ENCODE assay signal across 22 cellular contexts in genomic region chr12:19015285-19015684, GRCh38.
A peak's percentile ranks its signal among the peaks of the same experiment; 100 is the strongest.
DNase-seq lines count a peak whose midpoint lies in the region; ATAC-seq and TF ChIP-seq lines count a peak whose summit lies in the region.
"Had no signal": no experiment of that assay in that cellular context is flagged by ENCODE, and none has a peak within 500 bp of the region (broad histone marks: within the 10 kb centered on the region; RNA-seq: fewer than 3 reads in every experiment).

No MANE protein-coding gene starts in this region.

- H3K9me3 Mint-ChIP-seq in WTC11 = peaks cover 3% of the 10 kb centered on the region; the same call in 1 of the 2 replicates
- H3K9me3 Mint-ChIP-seq: CD4-positive, alpha-beta T cell; CD8-positive, alpha-beta memory T cell; HFFc6 had no signal

- H3K27me3 ChIP-seq in right atrium auricular region (no peaks in the 10 kb centered on the region), left lung (no peaks in the 10 kb centered on the region), hepatocyte (no peaks in the 10 kb centered on the region)
- H3K27me3 ChIP-seq: BE2C; BLaER1 treated with 17β-estradiol and CSF1 and Interleukin-3, amounts not matched to agents 10 nM and 100 nM had no signal

- no peaks in the 10 kb centered on the region for H3K79me2 ChIP-seq in hepatocyte

- intact Hi-C loops in Right ventricle myocardium superior (cut with DNase I) = no loop called here
- intact Hi-C loops in left lung (cut with DNase I) = no loop called here

- WGBS in hepatocyte (ENCODE audit: low lambda C conversion rate, missing lambda C conversion rate) = 74% methylated on average over 5 of the region's 5 CpGs

- H3K4me1 Mint-ChIP-seq in WTC11 = peaks cover 31% of the 10 kb centered on the region
- H3K4me1 Mint-ChIP-seq: CD14-positive monocyte; CD8-positive, alpha-beta memory T cell had no signal

- POLR2A ChIA-PET in WTC11 (lab: Charles Lee) = no interaction called here

- ATAC-seq in Right ventricle myocardium superior (ENCODE audit: poor library complexity) = peak; percentile 59
- ATAC-seq in WTC11 = peak; percentile 36; the same call in 1 of the 2 replicates
- peak; percentile 65 for ATAC-seq in left lung
- no peak for ATAC-seq in GM18498 (IDR thresholded peaks at IDR 0.05; ENCODE audit: unreplicated experiment)
- ATAC-seq: A549 had no signal

- TF ChIP-seq CTCF in right atrium auricular region (IDR thresholded peaks at IDR 0.05) (no peak), WTC11 (IDR thresholded peaks at IDR 0.05) (no peak), left lung (IDR thresholded peaks at IDR 0.05) (no peak), hepatocyte (IDR thresholded peaks at IDR 0.05; ENCODE audit: poor library complexity) (no peak)

- H3K36me3 Mint-ChIP-seq in WTC11 = no peaks in the 10 kb centered on the region
- H3K36me3 Mint-ChIP-seq: CD14-positive monocyte; CD8-positive, alpha-beta memory T cell had no signal

- no peak overlapping the region for H2AFZ ChIP-seq in hepatocyte
- H2AFZ ChIP-seq: GM23248 had no signal

- DNase-seq in Right ventricle myocardium superior (no peak), right atrium auricular region (ENCODE audit: low spot score) (no peak), WTC11 (ENCODE audit: low spot score) (no peak), left lung (no peak), hepatocyte (ENCODE audit: low spot score) (no peak), NCI-H2107 treated with DMSO at 0.1 percent for 48 hours (lab: John Stamatoyannopoulos, UW; ENCODE audit: unreplicated experiment) (no peak)
- DNase-seq: 8988T; ACHN; AML-193; BE2C; CD4-positive, alpha-beta T cell; CD8-positive, alpha-beta memory T cell; DMS 273 treated with DMSO at 0.1 percent for 48 hours; DMS79; GF-D8; GM23248; HFFc6 had no signal

- no peaks in the 10 kb centered on the region for H3K36me3 ChIP-seq in right atrium auricular region
- H3K36me3 ChIP-seq in left lung = no peaks in the 10 kb centered on the region
- H3K36me3 ChIP-seq in hepatocyte (replicated peaks; ENCODE audit: insufficient read depth, low read depth) = no peaks in the 10 kb centered on the region
- H3K36me3 ChIP-seq: BE2C; BLaER1 treated with 17β-estradiol and CSF1 and Interleukin-3, amounts not matched to agents 10 nM and 100 nM; HAP-1 had no signal

- H4K20me1 ChIP-seq in hepatocyte (ENCODE audit: insufficient read depth, poor library complexity, severe bottlenecking) = no peaks in the 10 kb centered on the region
- H4K20me1 ChIP-seq: BLaER1 treated with 17β-estradiol and CSF1 and Interleukin-3, amounts not matched to agents 10 nM and 100 nM had no signal

- H3K4me3 Mint-ChIP-seq in WTC11 = no peak overlapping the region
- H3K4me3 Mint-ChIP-seq: CD14-positive monocyte; CD4-positive, alpha-beta T cell; CD8-positive, alpha-beta memory T cell; HFFc6 had no signal

- H3K9me3 ChIP-seq in right atrium auricular region = no peaks in the 10 kb centered on the region
- no peaks in the 10 kb centered on the region for H3K9me3 ChIP-seq in left lung
- no peaks in the 10 kb centered on the region for H3K9me3 ChIP-seq in hepatocyte (ENCODE audit: low read depth)
- H3K9me3 ChIP-seq: A549; BE2C; BLaER1 treated with 17β-estradiol and CSF1 and Interleukin-3, amounts not matched to agents 10 nM and 100 nM; HAP-1 had no signal

- H3K27me3 Mint-ChIP-seq in WTC11 (ENCODE audit: low read depth) = no peaks in the 10 kb centered on the region
- H3K27me3 Mint-ChIP-seq: CD4-positive, alpha-beta T cell had no signal

- H3K9me2 ChIP-seq in hepatocyte (replicated peaks; ENCODE audit: insufficient read depth) = no peaks in the 10 kb centered on the region

- H3K27ac ChIP-seq in right atrium auricular region = no peak overlapping the region
- H3K27ac ChIP-seq in left lung = no peak overlapping the region
- H3K27ac ChIP-seq in hepatocyte = no peak overlapping the region
- H3K27ac ChIP-seq: A549; BLaER1 treated with 17β-estradiol and CSF1 and Interleukin-3, amounts not matched to agents 10 nM and 100 nM; GM23248 had no signal

- no peak overlapping the region for H3K4me2 ChIP-seq in hepatocyte
- H3K4me2 ChIP-seq: A549; BLaER1 treated with 17β-estradiol and CSF1 and Interleukin-3, amounts not matched to agents 10 nM and 100 nM had no signal

- H3K4me3 ChIP-seq in right atrium auricular region (no peak overlapping the region), left lung (no peak overlapping the region), hepatocyte (no peak overlapping the region)
- H3K4me3 ChIP-seq: A549; BLaER1 treated with 17β-estradiol and CSF1 and Interleukin-3, amounts not matched to agents 10 nM and 100 nM; GM23248; HAP-1 had no signal

- CTCF ChIA-PET in WTC11 (lab: Charles Lee) = no interaction called here

- H3K4me1 ChIP-seq in right atrium auricular region (no peaks in the 10 kb centered on the region), left lung (no peaks in the 10 kb centered on the region), hepatocyte (ENCODE audit: insufficient read depth) (peaks cover 5% of the 10 kb centered on the region)
- H3K4me1 ChIP-seq: BE2C; BLaER1 treated with 17β-estradiol and CSF1 and Interleukin-3, amounts not matched to agents 10 nM and 100 nM had no signal

- H3K27ac Mint-ChIP-seq in WTC11 = no peak overlapping the region
- H3K27ac Mint-ChIP-seq: CD14-positive monocyte; CD4-positive, alpha-beta T cell; CD8-positive, alpha-beta memory T cell; HFFc6 had no signal

TF ChIP-seq in WTC11, 78 proteins besides CTCF, POLR2A, EP300 and RAD21 (continues in another document):
- TF ChIP-seq ZNF263 (CRISPR knock-in tag; IDR thresholded peaks at IDR 0.05; ENCODE audit: low read depth) (no peak), ZNF121 (CRISPR knock-in tag; IDR thresholded peaks at IDR 0.05) (no peak), HMGA2 (CRISPR knock-in tag; IDR thresholded peaks at IDR 0.05) (no peak), STAT6 (CRISPR knock-in tag; conservative IDR thresholded peaks at IDR 0.05; ENCODE audit: low read depth) (no peak), ZSCAN18 (CRISPR knock-in tag; IDR thresholded peaks at IDR 0.05) (no peak), SOX15 (CRISPR knock-in tag; IDR thresholded peaks at IDR 0.05) (no peak), PRRX2 (CRISPR knock-in tag; IDR thresholded peaks at IDR 0.05) (no peak), NFATC4 (CRISPR knock-in tag; IDR thresholded peaks at IDR 0.05) (no peak), HMGXB4 (CRISPR knock-in tag; IDR thresholded peaks at IDR 0.05) (no peak), MLX (CRISPR knock-in tag; IDR thresholded peaks at IDR 0.05) (no peak), SP1 (CRISPR knock-in tag; conservative IDR thresholded peaks at IDR 0.05) (no peak), CREB1 (CRISPR knock-in tag; IDR thresholded peaks at IDR 0.05) (no peak), ESRRA (CRISPR knock-in tag; IDR thresholded peaks at IDR 0.05; ENCODE audit: borderline replicate concordance) (no peak)
